27 cellular contexts compared by ENCODE assay signal in the genomic region with DNA sequence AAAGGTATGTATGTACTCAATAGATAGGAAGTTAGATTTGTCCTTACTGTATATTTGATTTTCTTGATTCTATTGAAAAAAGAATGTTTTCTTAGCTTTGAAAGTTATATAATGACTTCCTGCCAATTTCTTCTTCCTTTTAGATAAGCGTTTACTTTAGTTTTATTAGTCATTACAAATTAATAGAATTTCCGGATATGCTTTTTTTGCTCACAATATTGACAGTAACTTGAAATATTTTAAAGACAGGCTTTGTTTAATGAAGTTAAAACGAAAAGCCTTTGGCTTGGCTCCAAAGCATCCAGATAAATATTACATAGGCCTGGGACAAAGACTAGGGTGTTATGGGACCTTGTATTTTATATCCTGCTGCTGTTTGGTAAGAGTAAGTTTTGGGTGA. TPM values are rescaled to one million over a fixed set of nuclear protein-coding genes. Genes with fewer than 3 reads are reported as not detected.
DNase-seq lines count a peak whose midpoint lies in the region; ATAC-seq, FAIRE-seq and TF ChIP-seq lines count a peak whose summit lies in the region.
"Had no signal": no experiment of that assay in that cellular context is flagged by ENCODE, and none has a peak within 500 bp of the region (broad histone marks: within the 10 kb centered on the region; RNA-seq: fewer than 3 reads in every experiment).

No MANE protein-coding gene starts in this region.

- H3K4me3 ChIP-seq in RWPE2 (ENCODE audit: severe bottlenecking): no peak overlapping the region
- H3K4me3 ChIP-seq in kidney (ENCODE audit: low read length in 2 of 2): no peak overlapping the region
- no peak overlapping the region for H3K4me3 ChIP-seq in lower lobe of right lung
- H3K4me3 ChIP-seq: GM23248 had no signal

- H3K27me3 ChIP-seq in RWPE2 (ENCODE audit: insufficient read depth, poor library complexity, severe bottlenecking) (no peaks in the 10 kb centered on the region), lower lobe of right lung (ENCODE audit: low read depth) (no peaks in the 10 kb centered on the region)

- no peak; the same call in 2 of the 3 replicates for ATAC-seq in RWPE2 (ENCODE audit: low read depth)
- ATAC-seq in lower lobe of right lung: no peak
- ATAC-seq: Panc1 had no signal

- H3K9me3 ChIP-seq in RWPE2 (ENCODE audit: severe bottlenecking) (no peaks in the 10 kb centered on the region), kidney (ENCODE audit: control insufficient read depth in 1 of 2, low read length in 2 of 2) (no peaks in the 10 kb centered on the region), lower lobe of right lung (no peaks in the 10 kb centered on the region)

- no peaks in the 10 kb centered on the region; the same call in 1 of the 2 replicates for H3K36me3 ChIP-seq in RWPE2 (ENCODE audit: low read depth)
- H3K36me3 ChIP-seq in kidney (ENCODE audit: control insufficient read depth in 1 of 2, insufficient read depth in 2 of 2, low read length in 2 of 2): no peaks in the 10 kb centered on the region
- peaks cover 11% of the 10 kb centered on the region for H3K36me3 ChIP-seq in lower lobe of right lung

- TF ChIP-seq CTCF in 22Rv1 (IDR thresholded peaks at IDR 0.05) (no peak), RWPE2 (IDR thresholded peaks at IDR 0.05; ENCODE audit: poor library complexity, severe bottlenecking) (no peak), kidney (IDR thresholded peaks at IDR 0.05; ENCODE audit: borderline replicate concordance, extremely low read depth, insufficient read depth) (no peak), lower lobe of right lung (IDR thresholded peaks at IDR 0.05) (no peak)

- H3K4me1 ChIP-seq in RWPE2 (ENCODE audit: insufficient read depth, poor library complexity, severe bottlenecking): no peaks in the 10 kb centered on the region
- H3K4me1 ChIP-seq in kidney (ENCODE audit: control insufficient read depth in 1 of 2, insufficient read depth in 1 of 2, low read depth in 1 of 2, low read length in 2 of 2): no peaks in the 10 kb centered on the region
- no peaks in the 10 kb centered on the region for H3K4me1 ChIP-seq in lower lobe of right lung

- intact Hi-C loops in kidney (cut with DNase I) (no loop called here), lower lobe of right lung (cut with DNase I) (loop anchor here (10.0 kb wide), 1 partner anchor 667 kb away; a partner anchor contains a TSS)

- FAIRE-seq in kidney (lab: Jason Lieb, UNC): peak; percentile 64
- FAIRE-seq: GM18507 had no signal

- H3K27ac ChIP-seq in 22Rv1 (peak overlapping the region; percentile 22), RWPE2 (ENCODE audit: poor library complexity, severe bottlenecking) (peak overlapping the region; percentile 27), kidney (ENCODE audit: low read depth in 2 of 2, low read length in 2 of 2) (no peak overlapping the region), lower lobe of right lung (no peak overlapping the region)
- H3K27ac ChIP-seq: C4-2B, GM23248, RWPE1 had no signal

- DNase-seq in COLO829 (ENCODE audit: low spot score) (peak; percentile 6), RWPE2 (ENCODE audit: low spot score) (no peak), kidney (no peak), cerebellum (ENCODE audit: low spot score) (no peak), HK-2 (ENCODE audit: unreplicated experiment) (no peak), lower lobe of right lung (no peak)
- DNase-seq: Calu3; CD8-positive, alpha-beta memory T cell; GM23248; H9; HFFc6; IMR-90; KG1; NCI-H1048; NCI-H1417; NCI-H1694; NCI-H2029 treated with DMSO at 0.1 percent for 48 hours; NCI-H2171; NCI-H226; NCI-H510A; NCI-H69; SHP77 treated with DMSO at 0.1 percent for 48 hours had no signal

- no peak overlapping the region for H3K9ac ChIP-seq in kidney (ENCODE audit: low read length in 2 of 2)
- H3K9ac ChIP-seq: GM23248 had no signal

RNA-seq across cellular contexts. Expression of a gene that starts 49.5 kb away (rescaled TPM):
- total RNA-seq in kidney: 17.3 TPM
- polyA plus RNA-seq in kidney (ENCODE audit: insufficient read depth, low read depth, low replicate concordance): 16.5 TPM
- total RNA-seq in cerebellum: 30.7 TPM
- 17.3 TPM for total RNA-seq in lower lobe of right lung

RNA-seq across cellular contexts. Expression of a gene that starts 49.8 kb away (rescaled TPM):
- 16.8 TPM for total RNA-seq in kidney
- polyA plus RNA-seq in kidney (ENCODE audit: insufficient read depth, low read depth, low replicate concordance): 21.8 TPM
- total RNA-seq in cerebellum: 20.6 TPM
- 22.5 TPM for total RNA-seq in lower lobe of right lung

Comparison
In these comparisons a context has a peak if more than half of its experiments do, and no peak if none do; other contexts are left out.
1. H3K27ac ChIP-seq: peak in 22Rv1 (single experiment) and RWPE2 (single experiment); none in kidney (0 of 2) and lower lobe of right lung (single experiment).